ENCODE assay signal across 9 cellular contexts in genomic region chr9:104765138-104765537, GRCh38. TPM values are rescaled to one million over a fixed set of nuclear protein-coding genes. Genes with fewer than 3 reads are reported as not detected.
A peak's percentile ranks its signal among the peaks of the same experiment; 100 is the strongest.
DNase-seq lines count a peak whose midpoint lies in the region; ATAC-seq and TF ChIP-seq lines count a peak whose summit lies in the region.
"Had no signal": no experiment of that assay in that cellular context is flagged by ENCODE, and none has a peak within 500 bp of the region (broad histone marks: within the 10 kb centered on the region; RNA-seq: fewer than 3 reads in every experiment).

No MANE protein-coding gene starts in this region.

- no peaks in the 10 kb centered on the region for H3K27me3 ChIP-seq in BLaER1 treated with 17β-estradiol and CSF1 and Interleukin-3, amounts not matched to agents 10 nM and 100 nM
- no peaks in the 10 kb centered on the region for H3K27me3 ChIP-seq in colonic mucosa

- H3K9me3 ChIP-seq in BLaER1 treated with 17β-estradiol and CSF1 and Interleukin-3, amounts not matched to agents 10 nM and 100 nM (replicated peaks in 1 of 11), result peaks cover 0 to 10% (median 6%) of the 10 kb centered on the region in 11 experiments; a peak in 9 of 22 replicates
- no peaks in the 10 kb centered on the region for H3K9me3 ChIP-seq in colonic mucosa

- ATAC-seq in GM18907 (IDR thresholded peaks at IDR 0.05; ENCODE audit: unreplicated experiment) (peak; percentile 36), HG03432 (IDR thresholded peaks at IDR 0.05; ENCODE audit: unreplicated experiment) (peak; percentile 31), GM19023 (IDR thresholded peaks at IDR 0.05; ENCODE audit: unreplicated experiment) (no peak)

- H3K4me3 ChIP-seq in BLaER1 treated with 17β-estradiol and CSF1 and Interleukin-3, amounts not matched to agents 10 nM and 100 nM, result peak overlapping the region; percentile 63 to 91 (median 76)
- H3K4me3 ChIP-seq in colonic mucosa, result peak overlapping the region; percentile 68
- H3K4me3 ChIP-seq in lower leg skin (ENCODE audit: low read depth, poor library complexity, severe bottlenecking), result no peak overlapping the region

- DNase-seq in colonic mucosa (no peak), NCI-H1930 (lab: John Stamatoyannopoulos, UW) (no peak), lower leg skin (ENCODE audit: low spot score in 2 of 2) (no peak), DMS153 (lab: John Stamatoyannopoulos, UW) (no peak)

- peaks cover 41 to 66% (median 54%) of the 10 kb centered on the region in 10 experiments for H3K4me1 ChIP-seq in BLaER1 treated with 17β-estradiol and CSF1 and Interleukin-3, amounts not matched to agents 10 nM and 100 nM
- H3K4me1 ChIP-seq in colonic mucosa, result peaks cover 8% of the 10 kb centered on the region

- peak overlapping the region; percentile 79 to 95 (median 88) for H3K4me2 ChIP-seq in BLaER1 treated with 17β-estradiol and CSF1 and Interleukin-3, amounts not matched to agents 10 nM and 100 nM

- peak overlapping the region in 10 of 11 experiments; percentile 71 to 96 (median 92); a peak in 19 of 22 replicates for H3K27ac ChIP-seq in BLaER1 treated with 17β-estradiol and CSF1 and Interleukin-3, amounts not matched to agents 10 nM and 100 nM
- no peak overlapping the region for H3K27ac ChIP-seq in colonic mucosa

- H3K36me3 ChIP-seq in BLaER1 treated with 17β-estradiol and CSF1 and Interleukin-3, amounts not matched to agents 10 nM and 100 nM, result peaks cover 0 to 47% (median 23%) of the 10 kb centered on the region in 11 experiments; a peak in 19 of 22 replicates
- H3K36me3 ChIP-seq in colonic mucosa, result no peaks in the 10 kb centered on the region

- no peak for TF ChIP-seq POLR2A in lower leg skin (IDR thresholded peaks at IDR 0.05)

- intact Hi-C loops in colonic mucosa (cut with DNase I), result no loop called here
- intact Hi-C loops in lower leg skin (cut with DNase I; ENCODE audit: low total_unique reads), result no loop called here

- no peaks in the 10 kb centered on the region for H4K20me1 ChIP-seq in BLaER1 treated with 17β-estradiol and CSF1 and Interleukin-3, amounts not matched to agents 10 nM and 100 nM

- WGBS in lower leg skin, 2 donors, result 61 to 64% methylated on average over 5 of the region's 5 CpGs

- TF ChIP-seq CTCF in colonic mucosa (IDR thresholded peaks at IDR 0.05), result no peak
- no peak for TF ChIP-seq CTCF in lower leg skin (IDR thresholded peaks at IDR 0.05)

- H3K9ac ChIP-seq in BLaER1 treated with 17β-estradiol and CSF1 and Interleukin-3, amounts not matched to agents 10 nM and 100 nM, result peak overlapping the region; percentile 78 to 98 (median 92); a peak in 21 of 22 replicates
- H3K9ac ChIP-seq in colonic mucosa (ENCODE audit: low read depth in 2 of 2, low read length in 2 of 2), result no peak overlapping the region

RNA-seq across cellular contexts. Expression of gene NIPSNAP3B, which starts 1.2 kb away (rescaled TPM):
- total RNA-seq in colonic mucosa (1 to 10 TPM in 1 of 2 donors, under 1 TPM in 1; 0.69 to 1.0 TPM), lower leg skin (1 to 10 TPM; 1.6 to 3.2 (median 1.9) TPM)
- total RNA-seq: epithelial cell of proximal tubule had no signal

RNA-seq across cellular contexts. Expression of gene NIPSNAP3A, which starts 17.7 kb away (rescaled TPM):
- total RNA-seq in colonic mucosa (10 to 100 TPM; 25.4 to 49.6 TPM), lower leg skin (10 to 100 TPM; 22.0 to 30.1 (median 26.0) TPM)

Comparison
In these comparisons a context has a peak if more than half of its experiments do, and no peak if none do; other contexts are left out.
1. H3K9ac ChIP-seq: peak in BLaER1 treated with 17β-estradiol and CSF1 and Interleukin-3, amounts not matched to agents 10 nM and 100 nM (11 of 11); none in colonic mucosa (0 of 2).